Comparison of ENCODE assay signal across 18 cellular contexts in the genomic region with DNA sequence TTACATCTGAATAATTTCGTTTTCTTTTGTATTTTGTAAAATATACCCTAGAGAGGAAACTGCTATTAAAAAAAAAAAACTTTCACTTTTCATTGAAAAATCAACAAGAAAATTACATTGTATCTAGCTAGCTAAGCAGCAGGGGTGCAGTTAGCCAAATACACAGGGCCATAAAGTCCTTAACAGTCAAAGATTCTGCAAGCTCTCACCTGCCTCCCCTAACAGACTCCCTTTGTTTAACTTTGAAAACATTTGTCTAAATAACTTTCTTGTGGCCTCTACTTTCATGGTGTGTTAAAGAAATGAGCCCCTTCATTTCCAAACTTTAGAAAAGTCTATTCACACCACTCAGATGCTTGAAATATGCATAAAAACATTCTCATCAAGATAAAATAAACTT. TPM values are rescaled to one million over a fixed set of nuclear protein-coding genes. Genes with fewer than 3 reads are reported as not detected.
DNase-seq lines count a peak whose midpoint lies in the region; ATAC-seq and TF ChIP-seq lines count a peak whose summit lies in the region.
"Had no signal": no experiment of that assay in that cellular context is flagged by ENCODE, and none has a peak within 500 bp of the region (broad histone marks: within the 10 kb centered on the region; RNA-seq: fewer than 3 reads in every experiment).

No MANE protein-coding gene starts in this region.

- H3K36me3 Mint-ChIP-seq in T-helper 17 cell (ENCODE audit: low read depth) (peaks cover 2% of the 10 kb centered on the region), endodermal cell (ENCODE audit: low read depth) (peaks cover 16% of the 10 kb centered on the region)

- H4K20me1 ChIP-seq in GM23248 (ENCODE audit: insufficient read depth), result no peaks in the 10 kb centered on the region

- H3K4me3 ChIP-seq in GM23248 (no peak overlapping the region), mesendoderm (ENCODE audit: low read length) (no peak overlapping the region), endodermal cell (ENCODE audit: low read length) (no peak overlapping the region)
- H3K4me3 ChIP-seq: left lung, uterus had no signal

- H4K5ac ChIP-seq in mesendoderm (ENCODE audit: low read length), result no peak overlapping the region

- no peak overlapping the region for H2AK5ac ChIP-seq in mesendoderm (ENCODE audit: low read length)

- H3K9ac ChIP-seq in GM23248 (peak overlapping the region; percentile 20; the same call in 1 of the 2 replicates), mesendoderm (ENCODE audit: low read length) (no peak overlapping the region), endodermal cell (ENCODE audit: extremely low read depth, low read length, poor library complexity, severe bottlenecking) (no peak overlapping the region)

- no peak for ATAC-seq in T-helper 17 cell
- ATAC-seq: left lung had no signal

- no peak overlapping the region for H3K27ac ChIP-seq in GM23248
- H3K27ac ChIP-seq in mesendoderm (ENCODE audit: low read depth, low read length), result no peak overlapping the region
- H3K27ac ChIP-seq in endodermal cell (ENCODE audit: low read depth, low read length), result no peak overlapping the region
- H3K27ac ChIP-seq: HL-60, left lung, uterus had no signal

- no peaks in the 10 kb centered on the region for H3K27me3 ChIP-seq in GM23248 (replicated peaks; ENCODE audit: insufficient read depth)
- no peaks in the 10 kb centered on the region for H3K27me3 ChIP-seq in mesendoderm (ENCODE audit: insufficient read depth, low read length, poor library complexity)
- H3K27me3 ChIP-seq in endodermal cell (ENCODE audit: control insufficient read depth, insufficient read depth, low read length, poor library complexity, severe bottlenecking), result no peaks in the 10 kb centered on the region
- H3K27me3 ChIP-seq: left lung, uterus had no signal

- H3K36me3 ChIP-seq in GM23248 (ENCODE audit: low read depth) (peaks cover 36% of the 10 kb centered on the region), mesendoderm (ENCODE audit: control insufficient read depth, insufficient read depth, low read length) (no peaks in the 10 kb centered on the region), endodermal cell (ENCODE audit: control insufficient read depth, insufficient read depth, low read length) (no peaks in the 10 kb centered on the region)
- H3K36me3 ChIP-seq: left lung, uterus had no signal

- H3K27ac Mint-ChIP-seq in T-helper 17 cell (peak overlapping the region; percentile 43), endodermal cell (no peak overlapping the region)

- H2BK15ac ChIP-seq in mesendoderm (replicated peaks; ENCODE audit: low read depth), result no peak overlapping the region

- no peak overlapping the region for H3K4ac ChIP-seq in mesendoderm (ENCODE audit: low read depth, low read length)

- H3K79me1 ChIP-seq in mesendoderm (ENCODE audit: low read length), result no peaks in the 10 kb centered on the region

- H2BK120ac ChIP-seq in mesendoderm (ENCODE audit: low read depth, low read length), result no peak overlapping the region

- in situ Hi-C loops in GM23248 (cut with MboI), result no loop called here

- H3K9me2 ChIP-seq in GM23248 (ENCODE audit: insufficient read depth), result no peaks in the 10 kb centered on the region

- peaks cover 100% of the 10 kb centered on the region for H3K79me2 ChIP-seq in GM23248 (ENCODE audit: insufficient read depth)
- no peaks in the 10 kb centered on the region for H3K79me2 ChIP-seq in mesendoderm (ENCODE audit: control insufficient read depth, insufficient read depth, low read length)

- no peak for TF ChIP-seq CTCF in endodermal cell (conservative IDR thresholded peaks at IDR 0.05)

- H4K8ac ChIP-seq in mesendoderm (ENCODE audit: low read depth, low read length), result no peak overlapping the region

- peaks cover 35% of the 10 kb centered on the region for H3F3A ChIP-seq in GM23248 (ENCODE audit: insufficient read depth)

- H3K4me1 ChIP-seq in GM23248 (ENCODE audit: insufficient read depth) (peaks cover 46% of the 10 kb centered on the region), mesendoderm (ENCODE audit: control insufficient read depth, low read depth, low read length) (peaks cover 3% of the 10 kb centered on the region), endodermal cell (ENCODE audit: control insufficient read depth, insufficient read depth, low read length) (peaks cover 9% of the 10 kb centered on the region)

- H3K4me1 Mint-ChIP-seq in T-helper 17 cell (peaks cover 25% of the 10 kb centered on the region), endodermal cell (peaks cover 30% of the 10 kb centered on the region)

- no peak overlapping the region for H2AFZ ChIP-seq in GM23248

- H3K9me3 ChIP-seq in GM23248 (ENCODE audit: low read depth) (no peaks in the 10 kb centered on the region), T-helper 17 cell (ENCODE audit: control insufficient read depth, low read length, poor library complexity, severe bottlenecking) (no peaks in the 10 kb centered on the region), endodermal cell (ENCODE audit: control insufficient read depth, low read length) (peaks cover 6% of the 10 kb centered on the region)
- H3K9me3 ChIP-seq: left lung, uterus had no signal

- H3K27me3 Mint-ChIP-seq in T-helper 17 cell (no peaks in the 10 kb centered on the region), endodermal cell (ENCODE audit: insufficient read depth) (no peaks in the 10 kb centered on the region)

- H2BK5ac ChIP-seq in mesendoderm (ENCODE audit: low read length), result no peak overlapping the region

- H3K4me3 Mint-ChIP-seq in T-helper 17 cell (no peak overlapping the region), endodermal cell (no peak overlapping the region)

- H3K4me2 ChIP-seq in GM23248 (ENCODE audit: unreplicated experiment), result peak overlapping the region; percentile 10
- no peak overlapping the region for H3K4me2 ChIP-seq in mesendoderm (ENCODE audit: low read length)

- no peaks in the 10 kb centered on the region for H3K9me3 Mint-ChIP-seq in endodermal cell

- H3K23ac ChIP-seq in mesendoderm (ENCODE audit: low read length), result no peak overlapping the region

- DNase-seq in NCI-H2081 (lab: John Stamatoyannopoulos, UW) (peak; percentile 21 to 80), NCI-H2081 treated with DMSO at 0.1 percent for 48 hours (lab: John Stamatoyannopoulos, UW) (no peak), GM23248 (no peak), T-helper 17 cell (no peak), mesendoderm (peak; percentile 56), endodermal cell (no peak), SW 1271 (lab: John Stamatoyannopoulos, UW) (no peak), NCI-H1092 treated with DMSO at 0.1 percent for 48 hours (lab: John Stamatoyannopoulos, UW) (no peak)
- DNase-seq: activated CD4-positive, alpha-beta T cell treated with anti-CD3 and anti-CD28 coated beads for 48 hours; anterior cingulate cortex; C1 segment of cervical spinal cord; DND-41; KG1; left lung; stimulated activated naive CD4-positive, alpha-beta T cell; T1000; uterus had no signal

- 19 to 24% methylated on average over 1 of the region's 1 CpG for WGBS in GM23248 (ENCODE audit: low coverage in 1 of 2, low lambda C conversion rate in 2 of 2, missing lambda C conversion rate in 2 of 2), 2 experiments
- no CpG with 5 or more reads among the region's 1 CpG for WGBS in mesendoderm (ENCODE audit: extremely low coverage, insufficient coverage, low lambda C conversion rate)
- WGBS in endodermal cell (ENCODE audit: insufficient coverage in 1 of 2, insufficient read length in 1 of 2), 2 experiments, result no CpG with 5 or more reads among the region's 1 CpG

- no peak overlapping the region for H3K56ac ChIP-seq in mesendoderm (ENCODE audit: low read length)

- H3K18ac ChIP-seq in mesendoderm (ENCODE audit: low read length), result no peak overlapping the region

RNA-seq across cellular contexts. Expression of a gene that starts 23.3 kb away (rescaled TPM):
- 36.6 and 60.7 TPM in 2 replicates for total RNA-seq in GM23248 (2014; rRNA removed; shearing (Covaris generic))
- polyA plus RNA-seq in GM23248 (2016; fragmentation: Nextera tagmentation; extraction: Ambion mirVana), result 36.4 and 41.9 TPM in 2 replicates
- total RNA-seq in T-helper 17 cell (10 to 100 TPM; 81.3 to 91.1 TPM), endodermal cell (10 to 100 TPM; 45.4 to 60.5 TPM)
- 7.5 TPM for polyA plus RNA-seq in mesendoderm (2013, experiment 1 of 2)
- polyA plus RNA-seq in mesendoderm (2013, experiment 2 of 2), result 8.0 TPM
- polyA plus RNA-seq in endodermal cell (2013, experiment 1 of 2), result 41.8 TPM
- 41.5 TPM for polyA plus RNA-seq in endodermal cell (2013, experiment 2 of 2)

Comparison
In these comparisons a context has a peak if more than half of its experiments do, and no peak if none do; other contexts are left out.
1. DNase-seq: peak in NCI-H2081 (2 of 2) and mesendoderm (single experiment); none in NCI-H2081 treated with DMSO at 0.1 percent for 48 hours (single experiment), GM23248 (single experiment), T-helper 17 cell (0 of 3), endodermal cell (single experiment), SW 1271 (0 of 2) and NCI-H1092 treated with DMSO at 0.1 percent for 48 hours (single experiment).